In genomic region chr7:131721660-131722059, GRCh38 we compare ENCODE assay signal across 26 cellular contexts.
"Had no signal": no experiment of that assay in that cellular context is flagged by ENCODE, and none has a peak within 500 bp of the region (broad histone marks: within the 10 kb centered on the region; RNA-seq: fewer than 3 reads in every experiment).

No MANE protein-coding gene starts in this region.

- DNase-seq: dorsolateral prefrontal cortex; effector CD4-positive, alpha-beta T cell; foreskin keratinocyte; heart left ventricle; kidney; natural killer cell; occipital lobe; ovary; posterior cingulate gyrus; psoas muscle; right cardiac atrium; stimulated activated CD4-positive, alpha-beta T cell treated with anti-CD3 and anti-CD28 coated beads, Interleukin-15, amount 100 ng/mL, for 24 hours; stimulated activated CD4-positive, alpha-beta T cell treated with anti-CD3 and anti-CD28 coated beads, Interleukin-4, amount 100 ng/mL, for 1 hour; stimulated activated CD8-positive, alpha-beta memory T cell treated with anti-CD3 and anti-CD28 coated beads, Interleukin-4, amount 100 ng/mL, for 48 hours; stimulated activated naive CD4-positive, alpha-beta T cell treated with Interleukin-2 at 50 U/mL for 16 hours; stomach; thyroid gland; trophoblast cell had no signal

- H3K4me1 Mint-ChIP-seq: memory B cell, natural killer cell had no signal

- H3K36me3 Mint-ChIP-seq: memory B cell, natural killer cell had no signal

- H3K27ac ChIP-seq: dorsolateral prefrontal cortex, epithelial cell of prostate, foreskin keratinocyte, gastroesophageal sphincter, heart left ventricle, hepatocyte, ovary, psoas muscle, skin epidermis, stomach, thyroid gland had no signal

- H3K4me3 Mint-ChIP-seq: memory B cell, natural killer cell had no signal

- H2AFZ ChIP-seq: hepatocyte had no signal

- H3K9me3 Mint-ChIP-seq: memory B cell, natural killer cell had no signal

- H3K79me2 ChIP-seq: hepatocyte had no signal

- H3K36me3 ChIP-seq: gastroesophageal sphincter, heart left ventricle, ovary, stomach, thyroid gland had no signal

- H3K4me2 ChIP-seq: hepatocyte had no signal

- H3K27ac Mint-ChIP-seq: memory B cell, natural killer cell had no signal

- ATAC-seq: esophagus mucosa, foreskin keratinocyte, gastroesophageal sphincter, heart left ventricle, left lobe of liver, natural killer cell, psoas muscle, right cardiac atrium had no signal

- H3K4me1 ChIP-seq: foreskin keratinocyte, gastroesophageal sphincter, psoas muscle, stomach, thyroid gland had no signal

- H3K4me3 ChIP-seq: dorsolateral prefrontal cortex, gastroesophageal sphincter, heart left ventricle, hepatocyte, lung, ovary, psoas muscle, skin epidermis, stomach, thyroid gland had no signal

- H3K27me3 ChIP-seq: gastroesophageal sphincter, heart left ventricle, hepatocyte, ovary, stomach, thyroid gland had no signal

- H3K9me3 ChIP-seq: gastroesophageal sphincter, heart left ventricle, ovary, psoas muscle, stomach, thyroid gland had no signal
